In the genomic region with DNA sequence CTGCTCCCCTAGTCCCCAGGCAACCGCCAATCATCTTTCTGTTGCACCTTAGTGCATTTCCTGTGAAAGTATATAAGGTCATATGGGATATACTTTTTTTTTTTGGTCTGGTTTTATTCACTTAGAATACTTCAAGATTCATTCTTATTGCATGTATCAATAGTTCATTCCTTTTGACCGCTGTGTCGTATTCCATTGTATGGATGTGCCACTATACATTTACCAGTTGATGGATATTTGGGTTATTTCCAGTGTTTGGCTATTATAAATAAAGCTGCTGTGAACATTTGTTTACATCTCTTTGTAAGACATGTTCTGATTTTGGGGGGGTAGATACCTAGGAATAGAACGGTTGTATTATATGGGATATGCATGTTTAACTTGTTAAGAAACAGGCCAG, we compare ENCODE assay signal across 15 cellular contexts.
DNase-seq lines count a peak whose midpoint lies in the region; ATAC-seq lines count a peak whose summit lies in the region.
"Had no signal": no experiment of that assay in that cellular context is flagged by ENCODE, and none has a peak within 500 bp of the region (broad histone marks: within the 10 kb centered on the region; RNA-seq: fewer than 3 reads in every experiment).

No MANE protein-coding gene starts in this region.

- H3K27me3 Mint-ChIP-seq in activated T-cell treated with anti-CD3 and anti-CD28 coated beads, Interleukin-2, amount 50 U/mL, for 24 hours, result no peaks in the 10 kb centered on the region
- H3K27me3 Mint-ChIP-seq in memory B cell, result no peaks in the 10 kb centered on the region
- no peaks in the 10 kb centered on the region for H3K27me3 Mint-ChIP-seq in activated naive CD4-positive, alpha-beta T cell treated with anti-CD3 and anti-CD28 coated beads, Interleukin-2, amount 10 ng/mL, durations not matched to agents 7 days and 5 days
- H3K27me3 Mint-ChIP-seq: CD4-positive, CD25-positive, alpha-beta regulatory T cell had no signal

- no peak for ATAC-seq in memory B cell (ENCODE audit: low read depth)
- ATAC-seq in stimulated activated effector memory CD8-positive, alpha-beta T cell treated with anti-CD3 and anti-CD28 coated beads, Interleukin-12 subunit alpha, Interleukin-12 subunit beta, amount 100 ng/mL, for 72 hours, result no peak
- ATAC-seq: CD8-positive, alpha-beta T cell had no signal

- no peak for DNase-seq in activated T-cell treated with anti-CD3 and anti-CD28 coated beads, Interleukin-2, amount 50 U/mL, for 24 hours
- DNase-seq in activated T-cell treated with anti-CD3 and anti-CD28 coated beads, Interleukin-2, amount 50 U/mL, for 1 hour, result no peak
- no peak for DNase-seq in memory B cell (ENCODE audit: low spot score in 2 of 2)
- no peak for DNase-seq in stimulated activated effector memory CD8-positive, alpha-beta T cell treated with anti-CD3 and anti-CD28 coated beads, Interleukin-12 subunit alpha, Interleukin-12 subunit beta, amount 100 ng/mL, for 72 hours (ENCODE audit: low spot score in 2 of 2)
- DNase-seq in CD1c-positive myeloid dendritic cell (ENCODE audit: extremely low spot score), result no peak
- no peak for DNase-seq in activated naive CD4-positive, alpha-beta T cell treated with anti-CD3 and anti-CD28 coated beads, Interleukin-2, amount 10 ng/mL, durations not matched to agents 7 days and 5 days
- DNase-seq: C1 segment of cervical spinal cord; Caco-2; CD4-positive, CD25-positive, alpha-beta regulatory T cell; CD8-positive, alpha-beta T cell; DMS153; DND-41; GM23248; H7; HCEC 1CT had no signal

- H3K27ac Mint-ChIP-seq in activated T-cell treated with anti-CD3 and anti-CD28 coated beads, Interleukin-2, amount 50 U/mL, for 24 hours, result peak overlapping the region; percentile 5
- peak overlapping the region; percentile 28 for H3K27ac Mint-ChIP-seq in memory B cell
- H3K27ac Mint-ChIP-seq in stimulated activated effector memory CD8-positive, alpha-beta T cell treated with anti-CD3 and anti-CD28 coated beads, Interleukin-12 subunit alpha, Interleukin-12 subunit beta, amount 100 ng/mL, for 72 hours, result peak overlapping the region; percentile 32
- H3K27ac Mint-ChIP-seq in activated naive CD4-positive, alpha-beta T cell treated with anti-CD3 and anti-CD28 coated beads, Interleukin-2, amount 10 ng/mL, durations not matched to agents 7 days and 5 days, result no peak overlapping the region
- H3K27ac Mint-ChIP-seq: CD8-positive, alpha-beta T cell had no signal

- H3K4me3 Mint-ChIP-seq in activated T-cell treated with anti-CD3 and anti-CD28 coated beads, Interleukin-2, amount 50 U/mL, for 24 hours, result no peak overlapping the region
- H3K4me3 Mint-ChIP-seq in memory B cell, result no peak overlapping the region
- H3K4me3 Mint-ChIP-seq in stimulated activated effector memory CD8-positive, alpha-beta T cell treated with anti-CD3 and anti-CD28 coated beads, Interleukin-12 subunit alpha, Interleukin-12 subunit beta, amount 100 ng/mL, for 72 hours, result no peak overlapping the region
- no peak overlapping the region for H3K4me3 Mint-ChIP-seq in activated naive CD4-positive, alpha-beta T cell treated with anti-CD3 and anti-CD28 coated beads, Interleukin-2, amount 10 ng/mL, durations not matched to agents 7 days and 5 days
- H3K4me3 Mint-ChIP-seq: CD4-positive, CD25-positive, alpha-beta regulatory T cell; CD8-positive, alpha-beta T cell had no signal

- CTCF ChIA-PET in activated naive CD4-positive, alpha-beta T cell treated with anti-CD3 and anti-CD28 coated beads, Interleukin-2, amount 10 ng/mL, durations not matched to agents 7 days and 5 days (lab: Charles Lee), result no interaction called here

- no peaks in the 10 kb centered on the region for H3K9me3 Mint-ChIP-seq in activated T-cell treated with anti-CD3 and anti-CD28 coated beads, Interleukin-2, amount 50 U/mL, for 24 hours
- H3K9me3 Mint-ChIP-seq in memory B cell, result no peaks in the 10 kb centered on the region
- H3K9me3 Mint-ChIP-seq in stimulated activated effector memory CD8-positive, alpha-beta T cell treated with anti-CD3 and anti-CD28 coated beads, Interleukin-12 subunit alpha, Interleukin-12 subunit beta, amount 100 ng/mL, for 72 hours, result no peaks in the 10 kb centered on the region
- no peaks in the 10 kb centered on the region for H3K9me3 Mint-ChIP-seq in activated naive CD4-positive, alpha-beta T cell treated with anti-CD3 and anti-CD28 coated beads, Interleukin-2, amount 10 ng/mL, durations not matched to agents 7 days and 5 days
- H3K9me3 Mint-ChIP-seq: CD4-positive, CD25-positive, alpha-beta regulatory T cell; CD8-positive, alpha-beta T cell had no signal

- peaks cover 7% of the 10 kb centered on the region for H3K4me1 Mint-ChIP-seq in activated T-cell treated with anti-CD3 and anti-CD28 coated beads, Interleukin-2, amount 50 U/mL, for 24 hours (ENCODE audit: low read depth)
- peaks cover 2% of the 10 kb centered on the region for H3K4me1 Mint-ChIP-seq in memory B cell
- H3K4me1 Mint-ChIP-seq in stimulated activated effector memory CD8-positive, alpha-beta T cell treated with anti-CD3 and anti-CD28 coated beads, Interleukin-12 subunit alpha, Interleukin-12 subunit beta, amount 100 ng/mL, for 72 hours, result no peaks in the 10 kb centered on the region
- H3K4me1 Mint-ChIP-seq in activated naive CD4-positive, alpha-beta T cell treated with anti-CD3 and anti-CD28 coated beads, Interleukin-2, amount 10 ng/mL, durations not matched to agents 7 days and 5 days, result peaks cover 2% of the 10 kb centered on the region

- peaks cover 86% of the 10 kb centered on the region for H3K36me3 Mint-ChIP-seq in activated T-cell treated with anti-CD3 and anti-CD28 coated beads, Interleukin-2, amount 50 U/mL, for 24 hours (ENCODE audit: low read depth)
- peaks cover 15% of the 10 kb centered on the region for H3K36me3 Mint-ChIP-seq in memory B cell
- peaks cover 100% of the 10 kb centered on the region for H3K36me3 Mint-ChIP-seq in stimulated activated effector memory CD8-positive, alpha-beta T cell treated with anti-CD3 and anti-CD28 coated beads, Interleukin-12 subunit alpha, Interleukin-12 subunit beta, amount 100 ng/mL, for 72 hours
- H3K36me3 Mint-ChIP-seq in activated naive CD4-positive, alpha-beta T cell treated with anti-CD3 and anti-CD28 coated beads, Interleukin-2, amount 10 ng/mL, durations not matched to agents 7 days and 5 days, result peaks cover 8% of the 10 kb centered on the region
